In the genomic region with DNA sequence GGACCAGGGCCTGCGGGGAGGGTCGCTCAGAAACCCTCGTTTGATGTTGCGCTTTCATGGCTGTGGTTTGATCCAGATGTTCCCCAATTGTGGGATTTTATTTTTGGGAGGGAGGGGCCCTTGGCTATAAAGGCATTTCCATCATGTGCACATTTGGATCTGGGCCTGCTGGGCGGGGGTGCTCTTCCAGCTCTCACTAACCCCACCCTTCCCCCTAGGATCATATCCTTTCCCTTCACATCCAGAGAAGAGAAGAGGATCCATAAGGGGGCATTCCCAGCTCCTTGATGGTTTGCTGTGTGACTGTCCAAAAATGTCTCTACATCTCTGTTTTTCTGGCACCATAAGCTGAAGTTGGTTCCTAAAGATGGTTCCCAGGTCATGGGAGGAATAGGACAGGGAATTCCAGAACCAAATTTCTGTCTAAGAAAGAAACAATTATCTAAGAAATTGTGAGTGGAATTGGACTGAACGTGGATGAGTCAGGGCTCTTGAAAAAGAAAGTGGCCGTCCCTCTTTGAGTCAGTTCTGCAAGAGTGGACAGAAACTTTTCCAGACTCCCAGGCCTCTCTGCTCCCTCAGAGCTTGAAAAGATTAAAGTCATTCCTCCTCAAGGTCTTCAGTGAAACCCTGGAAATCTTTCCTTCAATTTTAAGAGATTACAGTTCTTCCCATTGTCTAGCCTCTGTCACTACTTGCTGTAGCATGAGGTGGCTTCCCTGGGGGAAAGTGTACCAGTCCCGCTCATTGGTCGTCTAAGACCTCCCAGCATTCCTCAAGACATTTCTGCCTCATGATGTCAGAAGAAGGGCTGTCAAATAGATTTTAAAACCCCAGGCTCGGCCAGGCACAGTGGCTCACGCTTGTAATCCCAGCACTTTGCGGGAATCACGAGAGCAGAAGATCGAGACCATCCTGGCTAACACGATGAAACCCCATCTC, we compare ENCODE assay signal across 13 cellular contexts. TPM values are rescaled to one million over a fixed set of nuclear protein-coding genes. Genes with fewer than 3 reads are reported as not detected.
DNase-seq lines count a peak whose midpoint lies in the region; ATAC-seq, FAIRE-seq and TF ChIP-seq lines count a peak whose summit lies in the region.
"Had no signal": no experiment of that assay in that cellular context is flagged by ENCODE, and none has a peak within 500 bp of the region (broad histone marks: within the 10 kb centered on the region; RNA-seq: fewer than 3 reads in every experiment).

No MANE protein-coding gene starts in this region.

- CTCF ChIA-PET in A549 (lab: Yijun Ruan, JAX): interaction anchor here (0.7 to 2.1 kb wide), 9 partner anchors 8 to 117 kb away, joined by 3 to 5 read pairs (median 4); no protein-coding TSS in a partner anchor
- CTCF ChIA-PET in CD4-positive, alpha-beta T cell (lab: Charles Lee): no interaction called here

- no peak for TF ChIP-seq POLR2A in A549 (IDR thresholded peaks at IDR 0.05; ENCODE audit: low read length)

- peaks cover 100% of the 10 kb centered on the region for H3K27me3 ChIP-seq in neural progenitor cell
- H3K27me3 ChIP-seq in CD4-positive, alpha-beta T cell (ENCODE audit: control insufficient read depth, insufficient read depth, low read length): peaks cover 52% of the 10 kb centered on the region

- H3K4me3 Mint-ChIP-seq in neural progenitor cell: no peak overlapping the region
- no peak overlapping the region for H3K4me3 Mint-ChIP-seq in CD4-positive, alpha-beta T cell

- H3F3A ChIP-seq in neural progenitor cell (ENCODE audit: low read depth): no peaks in the 10 kb centered on the region

- H3K4me1 Mint-ChIP-seq in neural progenitor cell: peaks cover 7% of the 10 kb centered on the region
- H3K4me1 Mint-ChIP-seq in CD4-positive, alpha-beta T cell (ENCODE audit: low read depth): no peaks in the 10 kb centered on the region

- H2AFZ ChIP-seq in neural progenitor cell (replicated peaks): peak overlapping the region; percentile 74

- ATAC-seq in A549: no peak
- no peak for ATAC-seq in CD4-positive, alpha-beta T cell (ENCODE audit: poor library complexity)

- no peak for TF ChIP-seq EP300 in A549 (IDR thresholded peaks at IDR 0.05)

- no peak for FAIRE-seq in A549 (lab: Jason Lieb, UNC)
- FAIRE-seq: bronchial epithelial cell had no signal

- DNase-seq in A549 (ENCODE audit: low read depth in 1 of 2, low spot score in 1 of 2) (no peak), LHCN-M2 (ENCODE audit: low read depth) (peak; percentile 16), fibroblast of villous mesenchyme (ENCODE audit: low read depth) (peak; percentile 18), neural progenitor cell (ENCODE audit: low spot score) (no peak), activated T-cell treated with anti-CD3 and anti-CD28 coated beads for 4 hours (no peak), NCI-H748 (lab: John Stamatoyannopoulos, UW; ENCODE audit: unreplicated experiment) (no peak), RPMI8226 (no peak)
- DNase-seq in CD4-positive, alpha-beta T cell: no peak
- DNase-seq: AML-193, GOT3, NCI-H2081 treated with DMSO at 0.1 percent for 48 hours had no signal

- H3K9ac ChIP-seq in neural progenitor cell: no peak overlapping the region
- H3K9ac ChIP-seq: KMS-11 had no signal

- H3K9me3 Mint-ChIP-seq in neural progenitor cell: no peaks in the 10 kb centered on the region
- H3K9me3 Mint-ChIP-seq in CD4-positive, alpha-beta T cell: no peaks in the 10 kb centered on the region

- POLR2A ChIA-PET in A549 (lab: Yijun Ruan, JAX): no interaction called here
- POLR2A ChIA-PET in CD4-positive, alpha-beta T cell (lab: Charles Lee): no interaction called here

- H3K27ac ChIP-seq in A549 (no peak overlapping the region), neural progenitor cell (no peak overlapping the region)
- H3K27ac ChIP-seq in CD4-positive, alpha-beta T cell (ENCODE audit: low read depth, low read length): no peak overlapping the region
- H3K27ac ChIP-seq: KMS-11 had no signal

- TF ChIP-seq CTCF in A549 (IDR thresholded peaks at IDR 0.05) (no peak), fibroblast of villous mesenchyme (IDR thresholded peaks at IDR 0.05; ENCODE audit: insufficient read depth, low read depth, low read length) (no peak), neural progenitor cell (IDR thresholded peaks at IDR 0.05) (no peak)
- TF ChIP-seq CTCF in CD4-positive, alpha-beta T cell (IDR thresholded peaks at IDR 0.05): no peak

- no peak overlapping the region for H3K4me3 ChIP-seq in A549
- H3K4me3 ChIP-seq in fibroblast of villous mesenchyme (ENCODE audit: low read depth, low read length): no peak overlapping the region
- H3K4me3 ChIP-seq in neural progenitor cell: no peak overlapping the region

- H3K9me3 ChIP-seq in A549 (no peaks in the 10 kb centered on the region), neural progenitor cell (ENCODE audit: low read depth) (no peaks in the 10 kb centered on the region)
- no peaks in the 10 kb centered on the region for H3K9me3 ChIP-seq in CD4-positive, alpha-beta T cell (ENCODE audit: control insufficient read depth, low read length)

- H3K27me3 Mint-ChIP-seq in neural progenitor cell (ENCODE audit: insufficient read depth, low read depth): peaks cover 44% of the 10 kb centered on the region
- H3K27me3 Mint-ChIP-seq in CD4-positive, alpha-beta T cell: peaks cover 91% of the 10 kb centered on the region

- no peaks in the 10 kb centered on the region for H4K20me1 ChIP-seq in neural progenitor cell (ENCODE audit: low read depth)

- H3K79me2 ChIP-seq in neural progenitor cell (ENCODE audit: low read depth): no peaks in the 10 kb centered on the region

- H3K4me1 ChIP-seq in A549 (no peaks in the 10 kb centered on the region), neural progenitor cell (peaks cover 20% of the 10 kb centered on the region)

- intact Hi-C loops in CD4-positive, alpha-beta T cell (cut with DNase I, micrococcal nuclease): no loop called here

- no peak overlapping the region for H3K4me2 ChIP-seq in A549
- H3K4me2 ChIP-seq in neural progenitor cell: no peak overlapping the region
- H3K4me2 ChIP-seq: KMS-11 had no signal

- H3K36me3 Mint-ChIP-seq in neural progenitor cell: no peaks in the 10 kb centered on the region
- H3K36me3 Mint-ChIP-seq in CD4-positive, alpha-beta T cell (ENCODE audit: low read depth): no peaks in the 10 kb centered on the region

- H3K27ac Mint-ChIP-seq in neural progenitor cell: no peak overlapping the region
- no peak overlapping the region for H3K27ac Mint-ChIP-seq in CD4-positive, alpha-beta T cell

- WGBS in A549 (ENCODE audit: missing lambda C conversion rate): 77% methylated on average over 15 of the region's 15 CpGs

- no peak for TF ChIP-seq RAD21 in A549 (conservative IDR thresholded peaks at IDR 0.05 in 1 of 2, IDR thresholded peaks at IDR 0.05 in 1 of 2)

- no peaks in the 10 kb centered on the region for H3K36me3 ChIP-seq in neural progenitor cell

TF ChIP-seq in A549, 52 proteins besides CTCF, POLR2A, EP300 and RAD21:
- peak; percentile 23 for TF ChIP-seq ZFP36 (IDR thresholded peaks at IDR 0.05; ENCODE audit: borderline replicate concordance, partially characterized antibody)
- no peak for TF ChIP-seq HES2 (IDR thresholded peaks at IDR 0.05)
- peak; percentile 79; the same call in 1 of the 2 replicates for TF ChIP-seq KDM1A (IDR thresholded peaks at IDR 0.05; ENCODE audit: low read depth)

RNA-seq across cellular contexts. Expression of gene SMUG1, which starts 47.0 kb away (rescaled TPM):
- polyA plus RNA-seq in A549 (2011; rRNA removed) (34.8 and 40.7 TPM in 2 replicates), A549 (2017; fragmentation: RNase III; extraction: RNeasy Plus Mini Kit Qiagen cat#74134 plus additional on column Dnase treatment) (27.6 to 32.5 TPM (median 30.9 TPM) in 3 replicates)
- polyA plus RNA-seq in A549 (2012; cell fraction: cytosol; rRNA removed): 42.2 and 49.4 TPM in 2 replicates
- 40.3 and 42.2 TPM in 2 replicates for polyA plus RNA-seq in A549 (2012; cell fraction: nucleus; rRNA removed)
- polyA minus RNA-seq in A549 (2011; rRNA and poly(A)+ RNA removed): 40.1 and 41.6 TPM in 2 replicates
- total RNA-seq in LHCN-M2 (2014; rRNA removed) (57.6 and 69.9 TPM in 2 replicates), fibroblast of villous mesenchyme (25.4 and 29.4 TPM in 2 replicates), neural progenitor cell (ENCODE audit: low replicate concordance) (42.9 and 49.4 TPM in 2 replicates)
- polyA plus RNA-seq in LHCN-M2 (2012): 43.8 TPM
- 1 to 10 TPM; 2.4 to 3.7 TPM for total RNA-seq in CD4-positive, alpha-beta T cell

Comparison
In these comparisons a context has a peak if more than half of its experiments do, and no peak if none do; other contexts are left out.
1. DNase-seq: peak in LHCN-M2 (single experiment) and fibroblast of villous mesenchyme (single experiment); none in A549 (0 of 2), neural progenitor cell (single experiment), activated T-cell treated with anti-CD3 and anti-CD28 coated beads for 4 hours (single experiment), CD4-positive, alpha-beta T cell (0 of 10), NCI-H748 (single experiment) and RPMI8226 (single experiment).